In the genomic region with DNA sequence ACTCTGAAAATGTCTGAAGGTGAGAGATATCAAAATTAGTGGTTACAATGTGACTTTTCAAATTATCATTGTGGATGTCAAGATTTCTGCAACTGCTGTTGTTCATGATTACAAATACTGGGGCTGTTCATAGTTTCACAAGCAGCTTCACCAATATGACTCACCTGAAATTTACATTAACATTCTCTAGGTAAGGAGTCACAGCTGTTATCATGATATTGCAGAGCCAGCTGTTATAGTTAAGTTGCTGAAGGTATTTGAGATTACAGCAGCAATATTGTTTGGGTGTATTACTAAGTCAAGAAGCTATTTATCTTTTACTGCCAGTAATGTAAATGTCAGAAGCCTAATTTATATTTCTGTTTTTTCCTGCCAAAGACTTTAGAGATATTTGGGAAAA, we compare ENCODE assay signal across 14 cellular contexts.
A peak's percentile ranks its signal among the peaks of the same experiment; 100 is the strongest.
DNase-seq lines count a peak whose midpoint lies in the region; ATAC-seq and TF ChIP-seq lines count a peak whose summit lies in the region.
"Had no signal": no experiment of that assay in that cellular context is flagged by ENCODE, and none has a peak within 500 bp of the region (broad histone marks: within the 10 kb centered on the region; RNA-seq: fewer than 3 reads in every experiment).

No MANE protein-coding gene starts in this region.

- H3K4me1 ChIP-seq in mucosa of descending colon (ENCODE audit: low read depth) = no peaks in the 10 kb centered on the region

- peak; percentile 61 for ATAC-seq in GM18858 (IDR thresholded peaks at IDR 0.05; ENCODE audit: unreplicated experiment)
- ATAC-seq in HG03342 (IDR thresholded peaks at IDR 0.05; ENCODE audit: unreplicated experiment) = peak; percentile 51
- peak; percentile 68 for ATAC-seq in mucosa of descending colon
- no peak for ATAC-seq in HG03095 (IDR thresholded peaks at IDR 0.05; ENCODE audit: unreplicated experiment)

- H3K36me3 ChIP-seq in mucosa of descending colon (ENCODE audit: low read depth) = no peaks in the 10 kb centered on the region

- DNase-seq in amniotic epithelial cell (ENCODE audit: low read depth) (peak; percentile 84), mucosa of descending colon (no peak), HK-2 (ENCODE audit: unreplicated experiment) (no peak), NCI-H1930 (lab: John Stamatoyannopoulos, UW) (no peak)
- DNase-seq in activated T-cell treated with anti-CD3 and anti-CD28 coated beads, Interleukin-2, amount 50 U/mL, for 1 hour = no peak
- DNase-seq: COR-L47, H7, NCI-H187 treated with DMSO at 0.1 percent for 48 hours, RPMI8226 had no signal

- intact Hi-C loops in mucosa of descending colon (cut with DNase I, micrococcal nuclease) = loop anchor here in 1 of 2 donors (10.0 kb wide), 1 partner anchor 62 kb away; no protein-coding TSS in a partner anchor

- no peak overlapping the region for H3K4me3 ChIP-seq in mucosa of descending colon
- H3K4me3 ChIP-seq: coronary artery, skin epidermis had no signal

- no peaks in the 10 kb centered on the region for H3K9me3 ChIP-seq in mucosa of descending colon

- no peak for TF ChIP-seq CTCF in mucosa of descending colon (IDR thresholded peaks at IDR 0.05)
